7 cellular contexts compared by ENCODE assay signal in genomic region chr15:21268421-21268820, GRCh38.
A peak's percentile ranks its signal among the peaks of the same experiment; 100 is the strongest.
DNase-seq lines count a peak whose midpoint lies in the region; ATAC-seq, FAIRE-seq and TF ChIP-seq lines count a peak whose summit lies in the region.
"Not testable (repeated sequence)": the region's sequence is repeated elsewhere in the genome, so short reads cannot be mapped to it uniquely, and the experiment has no call there.

No MANE protein-coding gene starts in this region.

- 0% methylated on average over 1 of the region's 1 CpG for WGBS in K562 (ENCODE audit: insufficient coverage, low coverage, missing lambda C conversion rate)

- H3K4me3 ChIP-seq in K562, upper lobe of right lung: not testable (repeated sequence)

- BruUV-seq in K562 (replicated peaks; lab: Mats Ljungman, UMichigan), result not testable (repeated sequence)

- not testable (repeated sequence) for H3K4me3 Mint-ChIP-seq in natural killer cell

- H3K27ac ChIP-seq in K562 (ENCODE audit: extremely low read depth, low read depth, low read length); upper lobe of right lung: not testable (repeated sequence)

- POLR2A ChIA-PET in K562 (lab: Yijun Ruan, JAX), result not testable (repeated sequence)

- not testable (repeated sequence) for H3K36me3 ChIP-seq in K562 (ENCODE audit: control insufficient read depth, insufficient read depth, low read length); upper lobe of right lung

- H3K9me3 ChIP-seq in K562 (replicated peaks; ENCODE audit: control insufficient read depth, insufficient read depth, low read depth, low read length); upper lobe of right lung: not testable (repeated sequence)

- H3K4me1 Mint-ChIP-seq in natural killer cell, result peaks cover 13 to 19% of the 10 kb centered on the region in 2 donors

- H3K79me2 ChIP-seq in K562 (ENCODE audit: control insufficient read depth, insufficient read depth, low read length), result not testable (repeated sequence)

- H3K4me1 ChIP-seq in K562 (replicated peaks in 1 of 2; ENCODE audit: control insufficient read depth in 2 of 2, insufficient read depth in 2 of 2, low read length in 2 of 2); upper lobe of right lung: not testable (repeated sequence)

- not testable (repeated sequence) for H3K9ac ChIP-seq in K562 (ENCODE audit: insufficient read depth in 1 of 2, low read depth in 2 of 2, low read length in 2 of 2)

- in situ Hi-C loops in K562 (cut with MboI), result loop anchor here (10.0 to 25.0 kb wide), 4 partner anchors 469 to 1206 kb away; no protein-coding TSS in a partner anchor

- H2AFZ ChIP-seq in K562 (ENCODE audit: low read depth, low read length), result not testable (repeated sequence)

- H3K9me3 Mint-ChIP-seq in natural killer cell, result not testable (repeated sequence)

- H3K27me3 ChIP-seq in K562 (ENCODE audit: control insufficient read depth in 2 of 2, insufficient read depth in 2 of 2, low read length in 2 of 2); upper lobe of right lung: not testable (repeated sequence)

- not testable (repeated sequence) for H3K36me3 Mint-ChIP-seq in natural killer cell

- TF ChIP-seq CTCF in K562 (IDR thresholded peaks at IDR 0.05 in 2 of 3, conservative IDR thresholded peaks at IDR 0.05 in 1 of 3; ENCODE audit: insufficient read depth in 2 of 3, low read depth in 1 of 3, low read length in 3 of 3); upper lobe of right lung (IDR thresholded peaks at IDR 0.05): not testable (repeated sequence)
- peak; percentile 18 for TF ChIP-seq CTCF in natural killer cell (IDR thresholded peaks at IDR 0.05)

- H3K27ac Mint-ChIP-seq in natural killer cell, result peak overlapping the region in 1 of 2 donors; percentile 33

- H3K27me3 Mint-ChIP-seq in natural killer cell (ENCODE audit: low read depth in 2 of 2), result peaks cover 9 to 22% of the 10 kb centered on the region in 2 donors

- peak; percentile 52 for ATAC-seq in K562
- ATAC-seq in natural killer cell, result peak; percentile 63 to 93 (median 77)
- peak; percentile 29 for ATAC-seq in upper lobe of right lung

- not testable (repeated sequence) for H3K4me2 ChIP-seq in K562 (ENCODE audit: insufficient read depth, low read length)

- not testable (repeated sequence) for H4K20me1 ChIP-seq in K562 (replicated peaks; ENCODE audit: control insufficient read depth, insufficient read depth, low read length)

- TF ChIP-seq RAD21 in K562 (CRISPR knock-in tag; conservative IDR thresholded peaks at IDR 0.05 in 1 of 2, IDR thresholded peaks at IDR 0.05 in 1 of 2), result not testable (repeated sequence)

- not testable (repeated sequence) for DNase-seq in H54 (ENCODE audit: insufficient read length, low spot score); K562 (ENCODE audit: extremely low read depth in 1 of 4, low spot score in 3 of 4); natural killer cell; upper lobe of right lung
- peak; percentile 6 for DNase-seq in SK-N-DZ (ENCODE audit: low spot score)
- peak; percentile 0 for DNase-seq in globus pallidus (ENCODE audit: low spot score)
- DNase-seq in kidney tubule cell (ENCODE audit: low spot score), result peak; percentile 4

- not testable (repeated sequence) for TF ChIP-seq EP300 in K562 (IDR thresholded peaks at IDR 0.05; ENCODE audit: low read length)

- CTCF ChIA-PET in K562 (lab: Yijun Ruan, JAX; ENCODE audit: low intra/inter-chr PET ratio), result not testable (repeated sequence)

- not testable (repeated sequence) for H3K9me1 ChIP-seq in K562 (ENCODE audit: control insufficient read depth, insufficient read depth, low read length)

- FAIRE-seq in H54 (lab: Jason Lieb, UNC), result peak; percentile 15
- FAIRE-seq in K562 (lab: Jason Lieb, UNC), result not testable (repeated sequence)

- intact Hi-C loops in K562 (cut with micrococcal nuclease); natural killer cell (cut with micrococcal nuclease); upper lobe of right lung (cut with DNase I): not testable (repeated sequence)

- TF ChIP-seq POLR2A in H54 (IDR thresholded peaks at IDR 0.05; ENCODE audit: low read depth, low read length); K562 (conservative IDR thresholded peaks at IDR 0.05): not testable (repeated sequence)
